8 cellular contexts compared by ENCODE assay signal in genomic region chr1:156740679-156741612, GRCh38. TPM values are rescaled to one million over a fixed set of nuclear protein-coding genes. Genes with fewer than 3 reads are reported as not detected.
DNase-seq lines count a peak whose midpoint lies in the region; ATAC-seq, FAIRE-seq and TF ChIP-seq lines count a peak whose summit lies in the region.

TSS of gene MRPL24 (minus strand) at chr1:156741088. CDS start at chr1:156738704, 2,384 bp downstream.

- H3K4me1 ChIP-seq in iPS-20b (ENCODE audit: insufficient read depth, low read length) = peaks cover 17% of the 10 kb centered on the region; the same call in 1 of the 2 replicates

- peak; percentile 88 for FAIRE-seq in bronchial epithelial cell (lab: Jason Lieb, UNC)

- DNase-seq in AG04449 (ENCODE audit: low read depth, low spot score) (peak; percentile 96), NCI-H2227 treated with DMSO at 0.1 percent for 48 hours (lab: John Stamatoyannopoulos, UW) (peak; percentile 99), bronchial epithelial cell (ENCODE audit: low read depth) (peak; percentile 99)

- H3K9me3 ChIP-seq in iPS-20b (ENCODE audit: insufficient read depth, low read depth, low read length) = no peaks in the 10 kb centered on the region

- no peak for TF ChIP-seq CTCF in AG04449 (IDR thresholded peaks at IDR 0.05; ENCODE audit: insufficient read depth, low read length, missing control alignments)
- TF ChIP-seq CTCF in WI38 (IDR thresholded peaks at IDR 0.05; ENCODE audit: low read depth, low read length) = no peak
- no peak for TF ChIP-seq CTCF in bronchial epithelial cell (IDR thresholded peaks at IDR 0.05; ENCODE audit: insufficient read depth, low read length, severe bottlenecking)

- H3K36me3 ChIP-seq in bronchial epithelial cell (ENCODE audit: control insufficient read depth, insufficient read depth, low read length) (peaks cover 26% of the 10 kb centered on the region), iPS-20b (ENCODE audit: insufficient read depth, low read depth, low read length) (peaks cover 59% of the 10 kb centered on the region)

- H3K4me3 ChIP-seq in AG04449 (ENCODE audit: low read depth, low read length) (peak within 1 kb of the TSS; percentile 93), WI38 (ENCODE audit: low read depth, low read length) (peak within 1 kb of the TSS; percentile 82), bronchial epithelial cell (ENCODE audit: low read depth, low read length) (peak within 1 kb of the TSS; percentile 89), iPS-20b (ENCODE audit: low read length) (peak within 1 kb of the TSS; percentile 84), skin epidermis (peak within 1 kb of the TSS; percentile 44 to 77 (median 62))

- POLR2A ChIA-PET in AG04449 (lab: Yijun Ruan, JAX) = interaction anchor here (0.8 to 2.3 kb wide), 8 partner anchors 9 to 687 kb away, joined by 3 to 21 read pairs (median 4); partner anchors contain the start of genes HDGF, ISG20L2, LAMTOR2 and METTL25B

- CTCF ChIA-PET in AG04449 (lab: Yijun Ruan, JAX) = interaction anchor here (0.9 to 4.4 kb wide), 4 partner anchors 11 to 52 kb away, joined by 3 to 36 read pairs (median 7); partner anchors contain the start of genes ISG20L2 and METTL25B

- peak within 1 kb of the TSS; percentile 89 for H3K9ac ChIP-seq in iPS-20b (ENCODE audit: low read depth, low read length)

- ATAC-seq in GM18907 (IDR thresholded peaks at IDR 0.05; ENCODE audit: unreplicated experiment) (peak; percentile 79), HG03159 (IDR thresholded peaks at IDR 0.05; ENCODE audit: unreplicated experiment) (peak; percentile 81)

- H3K27ac ChIP-seq in iPS-20b (ENCODE audit: low read length) (peak within 1 kb of the TSS; percentile 68), skin epidermis (peak within 1 kb of the TSS; percentile 25 to 91 (median 85))

- H3K27me3 ChIP-seq in bronchial epithelial cell (ENCODE audit: control insufficient read depth, insufficient read depth, low read length) (no peaks in the 10 kb centered on the region), iPS-20b (ENCODE audit: insufficient read depth, low read length) (no peaks in the 10 kb centered on the region)

RNA-seq across cellular contexts. Expression of gene MRPL24, which starts in this region (rescaled TPM):
- total RNA-seq in bronchial epithelial cell = 60.3 and 74.1 TPM in 2 replicates

Comparison
In these comparisons a context has a peak if more than half of its experiments do, and no peak if none do; other contexts are left out.
1. Peak in every context shown above with its lines: DNase-seq, ATAC-seq, H3K4me3 ChIP-seq and H3K27ac ChIP-seq.